In the genomic region with DNA sequence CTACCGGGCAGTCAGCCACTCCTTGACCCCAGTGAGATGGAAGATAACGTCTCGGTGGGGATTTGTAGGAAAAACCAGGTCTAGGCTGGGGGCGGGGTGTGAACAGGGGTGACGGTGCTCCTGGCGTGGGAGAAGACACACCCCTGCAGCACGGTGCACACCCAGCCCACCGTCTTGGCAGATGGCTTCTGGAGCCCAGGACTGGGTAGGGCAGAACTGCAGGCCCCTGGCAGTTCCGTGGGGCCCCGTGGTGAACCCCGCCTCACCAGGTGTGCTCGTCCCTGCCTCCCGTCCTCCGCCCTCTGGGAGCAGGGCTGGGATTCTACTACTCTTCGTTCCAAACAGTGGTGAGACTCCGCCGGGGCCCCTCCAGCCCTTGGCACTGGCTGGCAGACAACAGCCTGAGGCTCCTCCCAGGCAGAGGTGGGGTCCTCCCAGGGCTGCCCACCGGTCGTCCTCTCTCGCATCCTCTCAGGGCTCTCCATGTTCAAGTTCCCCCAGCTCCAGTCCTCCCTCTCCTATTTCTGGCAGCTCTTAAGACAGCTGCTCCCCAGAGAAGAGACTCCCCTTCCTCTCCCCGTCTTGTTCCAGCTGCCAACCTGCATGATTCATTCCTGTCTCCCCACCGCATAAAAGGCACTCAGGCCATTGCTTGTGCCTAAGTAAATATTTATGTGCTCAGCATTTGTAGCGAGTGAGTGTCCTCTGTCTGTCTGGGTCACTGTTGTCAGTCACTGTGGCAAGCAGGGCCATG, we compare ENCODE assay signal across 10 cellular contexts.
DNase-seq lines count a peak whose midpoint lies in the region; ATAC-seq, FAIRE-seq and TF ChIP-seq lines count a peak whose summit lies in the region.
"Had no signal": no experiment of that assay in that cellular context is flagged by ENCODE, and none has a peak within 500 bp of the region (broad histone marks: within the 10 kb centered on the region; RNA-seq: fewer than 3 reads in every experiment).

No MANE protein-coding gene starts in this region.

- TF ChIP-seq CTCF in bronchial epithelial cell (IDR thresholded peaks at IDR 0.05; ENCODE audit: insufficient read depth, low read length, severe bottlenecking) (no peak), nephron progenitor cell (IDR thresholded peaks at IDR 0.05) (no peak)

- no peak for ATAC-seq in HG03095 (IDR thresholded peaks at IDR 0.05; ENCODE audit: unreplicated experiment)
- no peak for ATAC-seq in GM19467 (IDR thresholded peaks at IDR 0.05; ENCODE audit: unreplicated experiment)
- ATAC-seq in GM21717 (IDR thresholded peaks at IDR 0.05; ENCODE audit: unreplicated experiment): no peak
- no peak for ATAC-seq in HG03565 (IDR thresholded peaks at IDR 0.05; ENCODE audit: unreplicated experiment)
- ATAC-seq: activated CD8-positive, alpha-beta T cell treated with anti-CD3 and anti-CD28 coated beads, Interleukin-2, amount 10 ng/mL, durations not matched to agents 7 days and 5 days had no signal

- peak overlapping the region; percentile 34 for H3K4me3 ChIP-seq in bronchial epithelial cell (ENCODE audit: low read depth, low read length)
- H3K4me3 ChIP-seq: heart left ventricle had no signal

- peaks cover 2% of the 10 kb centered on the region for H3K27me3 ChIP-seq in bronchial epithelial cell (ENCODE audit: control insufficient read depth, insufficient read depth, low read length)

- H3K4me3 Mint-ChIP-seq in nephron progenitor cell: peak overlapping the region; percentile 37
- H3K4me3 Mint-ChIP-seq: activated CD8-positive, alpha-beta T cell treated with anti-CD3 and anti-CD28 coated beads, Interleukin-2, amount 10 ng/mL, durations not matched to agents 7 days and 5 days had no signal

- DNase-seq in Daoy (ENCODE audit: low read depth) (peak; percentile 93), NCI-H2029 (lab: John Stamatoyannopoulos, UW) (peak; percentile 64), bronchial epithelial cell (ENCODE audit: low read depth) (peak; percentile 93), nephron progenitor cell (no peak)
- DNase-seq: activated CD8-positive, alpha-beta T cell treated with anti-CD3 and anti-CD28 coated beads, Interleukin-2, amount 10 ng/mL, durations not matched to agents 7 days and 5 days; heart left ventricle had no signal

- peaks cover 26% of the 10 kb centered on the region for H3K9me3 Mint-ChIP-seq in nephron progenitor cell

- H3K27me3 Mint-ChIP-seq in nephron progenitor cell (ENCODE audit: low read depth, poor library complexity): peaks cover 18% of the 10 kb centered on the region

- peak; percentile 68 for FAIRE-seq in bronchial epithelial cell (lab: Jason Lieb, UNC)

- H3K27ac Mint-ChIP-seq in nephron progenitor cell: no peak overlapping the region
- H3K27ac Mint-ChIP-seq: activated CD8-positive, alpha-beta T cell treated with anti-CD3 and anti-CD28 coated beads, Interleukin-2, amount 10 ng/mL, durations not matched to agents 7 days and 5 days had no signal

- H3K36me3 Mint-ChIP-seq in nephron progenitor cell (ENCODE audit: low read depth): peaks cover 21% of the 10 kb centered on the region

- peaks cover 40% of the 10 kb centered on the region for H3K4me1 Mint-ChIP-seq in nephron progenitor cell

- H3K36me3 ChIP-seq in bronchial epithelial cell (ENCODE audit: control insufficient read depth, insufficient read depth, low read length): no peaks in the 10 kb centered on the region
- H3K36me3 ChIP-seq: heart left ventricle had no signal
